In the genomic region with DNA sequence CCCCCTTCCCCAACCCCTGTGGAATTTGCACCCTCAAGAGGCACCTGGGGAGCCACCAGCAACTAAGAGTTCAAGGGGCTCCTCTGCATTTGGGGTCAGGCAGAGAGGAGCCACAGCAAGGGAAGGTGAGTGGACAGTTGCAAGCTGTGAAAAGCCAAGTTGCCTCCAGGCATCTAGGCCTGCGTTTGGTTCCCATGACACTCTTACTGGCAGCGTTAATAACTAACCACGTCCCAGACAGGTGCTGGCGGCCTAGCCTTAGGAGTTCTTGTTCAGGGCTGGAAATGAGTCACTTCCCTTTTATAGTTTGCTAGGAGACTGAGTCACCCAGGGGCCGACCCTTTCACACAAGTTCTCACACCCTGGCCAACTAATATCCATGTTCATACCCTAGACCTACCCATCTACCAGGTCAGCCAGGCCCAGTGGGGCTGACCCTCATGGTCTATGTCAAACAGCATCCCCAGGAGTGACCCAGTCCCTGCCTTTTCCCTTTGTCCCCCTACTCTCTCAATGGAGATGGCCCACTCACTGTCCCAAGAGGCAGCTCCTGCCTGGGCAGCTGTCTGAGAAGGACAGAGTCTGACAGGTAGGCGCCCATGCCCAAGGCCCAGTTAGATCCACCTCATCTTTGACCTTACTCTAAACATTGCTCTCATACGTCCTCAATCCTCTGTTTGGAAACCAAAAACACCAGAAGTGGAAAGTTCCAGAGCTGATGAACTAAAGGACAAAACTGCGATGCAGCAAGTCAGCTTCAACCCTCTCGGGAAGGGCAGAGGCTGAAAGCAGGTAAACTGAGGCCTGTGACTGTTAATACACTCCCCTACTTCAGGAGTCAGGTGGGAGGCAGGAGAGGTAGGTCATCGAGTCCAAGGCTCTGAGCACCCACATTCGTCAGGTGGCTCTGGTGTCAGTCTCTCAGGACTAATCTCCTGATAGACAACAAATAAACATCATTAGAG, we compare ENCODE assay signal across 1 cellular context.
TF ChIP-seq lines count a peak whose summit lies in the region.

No MANE protein-coding gene starts in this region.

TF ChIP-seq in HepG2, 621 proteins besides CTCF, POLR2A, EP300 and RAD21 (continued from another document and continues in another):
- TF ChIP-seq, protein P1, sequence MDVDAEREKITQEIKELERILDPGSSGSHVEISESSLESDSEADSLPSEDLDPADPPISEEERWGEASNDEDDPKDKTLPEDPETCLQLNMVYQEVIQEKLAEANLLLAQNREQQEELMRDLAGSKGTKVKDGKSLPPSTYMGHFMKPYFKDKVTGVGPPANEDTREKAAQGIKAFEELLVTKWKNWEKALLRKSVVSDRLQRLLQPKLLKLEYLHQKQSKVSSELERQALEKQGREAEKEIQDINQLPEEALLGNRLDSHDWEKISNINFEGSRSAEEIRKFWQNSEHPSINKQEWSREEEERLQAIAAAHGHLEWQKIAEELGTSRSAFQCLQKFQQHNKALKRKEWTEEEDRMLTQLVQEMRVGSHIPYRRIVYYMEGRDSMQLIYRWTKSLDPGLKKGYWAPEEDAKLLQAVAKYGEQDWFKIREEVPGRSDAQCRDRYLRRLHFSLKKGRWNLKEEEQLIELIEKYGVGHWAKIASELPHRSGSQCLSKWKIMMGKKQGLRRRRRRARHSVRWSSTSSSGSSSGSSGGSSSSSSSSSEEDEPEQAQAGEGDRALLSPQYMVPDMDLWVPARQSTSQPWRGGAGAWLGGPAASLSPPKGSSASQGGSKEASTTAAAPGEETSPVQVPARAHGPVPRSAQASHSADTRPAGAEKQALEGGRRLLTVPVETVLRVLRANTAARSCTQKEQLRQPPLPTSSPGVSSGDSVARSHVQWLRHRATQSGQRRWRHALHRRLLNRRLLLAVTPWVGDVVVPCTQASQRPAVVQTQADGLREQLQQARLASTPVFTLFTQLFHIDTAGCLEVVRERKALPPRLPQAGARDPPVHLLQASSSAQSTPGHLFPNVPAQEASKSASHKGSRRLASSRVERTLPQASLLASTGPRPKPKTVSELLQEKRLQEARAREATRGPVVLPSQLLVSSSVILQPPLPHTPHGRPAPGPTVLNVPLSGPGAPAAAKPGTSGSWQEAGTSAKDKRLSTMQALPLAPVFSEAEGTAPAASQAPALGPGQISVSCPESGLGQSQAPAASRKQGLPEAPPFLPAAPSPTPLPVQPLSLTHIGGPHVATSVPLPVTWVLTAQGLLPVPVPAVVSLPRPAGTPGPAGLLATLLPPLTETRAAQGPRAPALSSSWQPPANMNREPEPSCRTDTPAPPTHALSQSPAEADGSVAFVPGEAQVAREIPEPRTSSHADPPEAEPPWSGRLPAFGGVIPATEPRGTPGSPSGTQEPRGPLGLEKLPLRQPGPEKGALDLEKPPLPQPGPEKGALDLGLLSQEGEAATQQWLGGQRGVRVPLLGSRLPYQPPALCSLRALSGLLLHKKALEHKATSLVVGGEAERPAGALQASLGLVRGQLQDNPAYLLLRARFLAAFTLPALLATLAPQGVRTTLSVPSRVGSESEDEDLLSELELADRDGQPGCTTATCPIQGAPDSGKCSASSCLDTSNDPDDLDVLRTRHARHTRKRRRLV (CRISPR knock-in tag; IDR thresholded peaks at IDR 0.05), result 0 out of 2 replicates have a peak, but pooled peaks have one; percentile 75
- TF ChIP-seq MIER3 (CRISPR knock-in tag; IDR thresholded peaks at IDR 0.05; ENCODE audit: borderline replicate concordance), result peak; percentile 88; the same call in 1 of the 2 replicates
- TF ChIP-seq MED13 (CRISPR knock-in tag; IDR thresholded peaks at IDR 0.05), result peak; percentile 65
- TF ChIP-seq ZNF552 (CRISPR knock-in tag; IDR thresholded peaks at IDR 0.05; ENCODE audit: borderline replicate concordance), result no peak
- TF ChIP-seq, protein P2, sequence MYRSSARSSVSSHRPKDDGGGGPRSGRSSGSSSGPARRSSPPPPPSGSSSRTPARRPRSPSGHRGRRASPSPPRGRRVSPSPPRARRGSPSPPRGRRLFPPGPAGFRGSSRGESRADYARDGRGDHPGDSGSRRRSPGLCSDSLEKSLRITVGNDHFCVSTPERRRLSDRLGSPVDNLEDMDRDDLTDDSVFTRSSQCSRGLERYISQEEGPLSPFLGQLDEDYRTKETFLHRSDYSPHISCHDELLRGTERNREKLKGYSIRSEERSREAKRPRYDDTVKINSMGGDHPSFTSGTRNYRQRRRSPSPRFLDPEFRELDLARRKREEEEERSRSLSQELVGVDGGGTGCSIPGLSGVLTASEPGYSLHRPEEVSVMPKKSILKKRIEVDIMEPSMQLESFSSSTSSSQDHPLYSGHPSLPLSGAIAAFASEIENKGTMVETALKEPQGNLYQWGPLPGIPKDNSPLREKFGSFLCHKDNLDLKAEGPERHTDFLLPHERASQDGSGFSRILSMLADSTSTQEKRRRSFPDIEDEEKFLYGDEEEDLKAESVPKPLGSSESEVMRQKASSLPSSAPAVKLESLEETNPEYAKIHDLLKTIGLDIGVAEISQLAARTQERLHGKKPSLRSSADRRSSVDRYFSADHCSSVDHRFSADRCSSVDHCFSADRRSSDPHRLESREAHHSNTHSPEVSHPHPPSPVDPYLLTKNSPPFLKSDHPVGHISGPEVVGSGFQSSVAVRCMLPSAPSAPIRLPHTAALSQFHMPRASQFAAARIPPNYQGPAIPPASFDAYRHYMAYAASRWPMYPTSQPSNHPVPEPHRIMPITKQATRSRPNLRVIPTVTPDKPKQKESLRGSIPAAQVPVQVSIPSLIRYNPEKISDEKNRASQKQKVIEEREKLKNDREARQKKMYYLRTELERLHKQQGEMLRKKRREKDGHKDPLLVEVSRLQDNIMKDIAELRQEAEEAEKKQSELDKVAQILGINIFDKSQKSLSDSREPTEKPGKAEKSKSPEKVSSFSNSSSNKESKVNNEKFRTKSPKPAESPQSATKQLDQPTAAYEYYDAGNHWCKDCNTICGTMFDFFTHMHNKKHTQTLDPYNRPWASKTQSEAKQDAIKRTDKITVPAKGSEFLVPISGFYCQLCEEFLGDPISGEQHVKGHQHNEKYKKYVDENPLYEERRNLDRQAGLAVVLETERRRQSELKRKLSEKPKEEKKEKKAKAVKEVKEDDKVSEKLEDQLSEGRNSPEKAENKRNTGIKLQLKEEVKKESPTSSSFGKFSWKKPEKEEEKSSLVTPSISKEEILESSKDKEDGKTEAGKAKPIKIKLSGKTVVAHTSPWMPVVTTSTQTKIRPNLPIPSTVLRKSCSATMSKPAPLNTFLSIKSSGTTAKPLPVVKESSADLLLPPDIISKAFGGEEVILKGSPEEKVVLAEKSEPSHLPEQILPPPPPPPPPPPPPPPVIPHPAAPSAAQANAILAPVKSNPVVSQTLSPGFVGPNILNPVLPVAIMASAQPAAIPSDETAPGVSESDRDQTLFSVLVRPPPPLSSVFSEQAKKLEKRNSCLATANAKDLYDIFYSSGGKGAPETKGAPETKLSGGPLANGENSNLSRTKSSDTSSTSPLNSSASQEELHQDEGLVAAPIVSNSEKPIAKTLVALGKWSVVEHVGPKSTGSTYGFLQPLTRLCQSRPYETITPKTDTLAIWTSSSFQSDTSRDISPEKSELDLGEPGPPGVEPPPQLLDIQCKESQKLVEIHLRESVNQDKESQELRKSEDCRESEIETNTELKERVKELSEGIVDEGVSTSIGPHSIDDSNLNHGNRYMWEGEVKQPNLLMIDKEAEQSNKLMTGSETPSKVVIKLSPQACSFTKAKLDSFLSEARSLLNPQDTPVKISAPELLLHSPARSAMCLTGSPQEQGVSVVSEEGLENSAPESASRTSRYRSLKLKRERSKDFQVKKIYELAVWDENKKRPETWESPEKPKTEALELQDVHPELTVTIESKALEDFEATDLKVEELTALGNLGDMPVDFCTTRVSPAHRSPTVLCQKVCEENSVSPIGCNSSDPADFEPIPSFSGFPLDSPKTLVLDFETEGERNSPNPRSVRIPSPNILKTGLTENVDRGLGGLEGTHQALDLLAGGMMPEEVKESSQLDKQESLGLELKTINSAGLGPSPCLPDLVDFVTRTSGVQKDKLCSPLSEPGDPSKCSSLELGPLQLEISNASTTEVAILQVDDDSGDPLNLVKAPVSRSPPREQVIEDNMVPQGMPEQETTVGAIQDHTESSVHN (CRISPR knock-in tag; IDR thresholded peaks at IDR 0.05), result no peak; the same call in 1 of the 2 replicates
- peak; percentile 34 for TF ChIP-seq HNF4A (CRISPR knock-in tag; IDR thresholded peaks at IDR 0.05)
- TF ChIP-seq NR2F6 (IDR thresholded peaks at IDR 0.05), result peak; percentile 61
- peak; percentile 71 for TF ChIP-seq NR2F6 (CRISPR knock-in tag; IDR thresholded peaks at IDR 0.05)
- TF ChIP-seq SALL2 (CRISPR knock-in tag; IDR thresholded peaks at IDR 0.05), result peak; percentile 56; the same call in 1 of the 2 replicates
- TF ChIP-seq, protein P3, sequence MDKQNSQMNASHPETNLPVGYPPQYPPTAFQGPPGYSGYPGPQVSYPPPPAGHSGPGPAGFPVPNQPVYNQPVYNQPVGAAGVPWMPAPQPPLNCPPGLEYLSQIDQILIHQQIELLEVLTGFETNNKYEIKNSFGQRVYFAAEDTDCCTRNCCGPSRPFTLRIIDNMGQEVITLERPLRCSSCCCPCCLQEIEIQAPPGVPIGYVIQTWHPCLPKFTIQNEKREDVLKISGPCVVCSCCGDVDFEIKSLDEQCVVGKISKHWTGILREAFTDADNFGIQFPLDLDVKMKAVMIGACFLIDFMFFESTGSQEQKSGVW (CRISPR knock-in tag; IDR thresholded peaks at IDR 0.05; ENCODE audit: borderline replicate concordance), result no peak
- TF ChIP-seq GATAD2A (CRISPR knock-in tag; IDR thresholded peaks at IDR 0.05), result peak; percentile 96
- TF ChIP-seq, protein P4, sequence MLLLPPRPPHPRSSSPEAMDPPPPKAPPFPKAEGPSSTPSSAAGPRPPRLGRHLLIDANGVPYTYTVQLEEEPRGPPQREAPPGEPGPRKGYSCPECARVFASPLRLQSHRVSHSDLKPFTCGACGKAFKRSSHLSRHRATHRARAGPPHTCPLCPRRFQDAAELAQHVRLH (CRISPR knock-in tag; IDR thresholded peaks at IDR 0.05; ENCODE audit: borderline replicate concordance, low read depth), result 0 out of 2 replicates have a peak, but pooled peaks have one; percentile 23
- TF ChIP-seq, protein P5, sequence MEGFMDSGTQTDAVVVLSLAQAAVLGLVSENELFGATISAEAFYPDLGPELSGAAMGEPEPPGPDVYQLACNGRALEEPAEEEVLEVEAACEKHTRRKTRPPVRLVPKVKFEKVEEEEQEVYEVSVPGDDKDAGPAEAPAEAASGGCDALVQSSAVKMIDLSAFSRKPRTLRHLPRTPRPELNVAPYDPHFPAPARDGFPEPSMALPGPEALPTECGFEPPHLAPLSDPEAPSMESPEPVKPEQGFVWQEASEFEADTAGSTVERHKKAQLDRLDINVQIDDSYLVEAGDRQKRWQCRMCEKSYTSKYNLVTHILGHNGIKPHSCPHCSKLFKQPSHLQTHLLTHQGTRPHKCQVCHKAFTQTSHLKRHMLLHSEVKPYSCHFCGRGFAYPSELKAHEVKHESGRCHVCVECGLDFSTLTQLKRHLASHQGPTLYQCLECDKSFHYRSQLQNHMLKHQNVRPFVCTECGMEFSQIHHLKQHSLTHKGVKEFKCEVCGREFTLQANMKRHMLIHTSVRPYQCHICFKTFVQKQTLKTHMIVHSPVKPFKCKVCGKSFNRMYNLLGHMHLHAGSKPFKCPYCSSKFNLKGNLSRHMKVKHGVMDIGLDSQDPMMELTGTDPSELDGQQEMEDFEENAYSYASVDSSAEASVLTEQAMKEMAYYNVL (CRISPR knock-in tag; IDR thresholded peaks at IDR 0.05; ENCODE audit: borderline replicate concordance), result peak; percentile 84; the same call in 1 of the 2 replicates
- TF ChIP-seq ZNF879 (CRISPR knock-in tag; IDR thresholded peaks at IDR 0.05), result no peak
- no peak for TF ChIP-seq ATF1 (CRISPR knock-in tag; IDR thresholded peaks at IDR 0.05)
- TF ChIP-seq, protein P6, sequence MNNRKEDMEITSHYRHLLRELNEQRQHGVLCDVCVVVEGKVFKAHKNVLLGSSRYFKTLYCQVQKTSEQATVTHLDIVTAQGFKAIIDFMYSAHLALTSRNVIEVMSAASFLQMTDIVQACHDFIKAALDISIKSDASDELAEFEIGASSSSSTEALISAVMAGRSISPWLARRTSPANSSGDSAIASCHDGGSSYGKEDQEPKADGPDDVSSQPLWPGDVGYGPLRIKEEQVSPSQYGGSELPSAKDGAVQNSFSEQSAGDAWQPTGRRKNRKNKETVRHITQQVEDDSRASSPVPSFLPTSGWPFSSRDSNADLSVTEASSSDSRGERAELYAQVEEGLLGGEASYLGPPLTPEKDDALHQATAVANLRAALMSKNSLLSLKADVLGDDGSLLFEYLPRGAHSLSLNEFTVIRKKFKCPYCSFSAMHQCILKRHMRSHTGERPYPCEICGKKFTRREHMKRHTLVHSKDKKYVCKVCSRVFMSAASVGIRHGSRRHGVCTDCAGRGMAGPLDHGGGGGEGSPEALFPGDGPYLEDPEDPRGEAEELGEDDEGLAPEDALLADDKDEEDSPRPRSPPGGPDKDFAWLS (CRISPR knock-in tag; IDR thresholded peaks at IDR 0.05; ENCODE audit: borderline replicate concordance), result no peak
- TF ChIP-seq ZNF484 (CRISPR knock-in tag; IDR thresholded peaks at IDR 0.05; ENCODE audit: borderline replicate concordance, low read depth), result no peak
- no peak for TF ChIP-seq ZNF766 (CRISPR knock-in tag; IDR thresholded peaks at IDR 0.05; ENCODE audit: borderline replicate concordance)
- TF ChIP-seq BHLHE40 (IDR thresholded peaks at IDR 0.05; ENCODE audit: low read length), result peak; percentile 52; the same call in 1 of the 2 replicates
- TF ChIP-seq NFE2L2 (IDR thresholded peaks at IDR 0.05; ENCODE audit: low read length), result no peak
- TF ChIP-seq, protein P7, sequence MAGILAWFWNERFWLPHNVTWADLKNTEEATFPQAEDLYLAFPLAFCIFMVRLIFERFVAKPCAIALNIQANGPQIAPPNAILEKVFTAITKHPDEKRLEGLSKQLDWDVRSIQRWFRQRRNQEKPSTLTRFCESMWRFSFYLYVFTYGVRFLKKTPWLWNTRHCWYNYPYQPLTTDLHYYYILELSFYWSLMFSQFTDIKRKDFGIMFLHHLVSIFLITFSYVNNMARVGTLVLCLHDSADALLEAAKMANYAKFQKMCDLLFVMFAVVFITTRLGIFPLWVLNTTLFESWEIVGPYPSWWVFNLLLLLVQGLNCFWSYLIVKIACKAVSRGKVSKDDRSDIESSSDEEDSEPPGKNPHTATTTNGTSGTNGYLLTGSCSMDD (CRISPR knock-in tag; IDR thresholded peaks at IDR 0.05), result no peak
- TF ChIP-seq, protein P8, sequence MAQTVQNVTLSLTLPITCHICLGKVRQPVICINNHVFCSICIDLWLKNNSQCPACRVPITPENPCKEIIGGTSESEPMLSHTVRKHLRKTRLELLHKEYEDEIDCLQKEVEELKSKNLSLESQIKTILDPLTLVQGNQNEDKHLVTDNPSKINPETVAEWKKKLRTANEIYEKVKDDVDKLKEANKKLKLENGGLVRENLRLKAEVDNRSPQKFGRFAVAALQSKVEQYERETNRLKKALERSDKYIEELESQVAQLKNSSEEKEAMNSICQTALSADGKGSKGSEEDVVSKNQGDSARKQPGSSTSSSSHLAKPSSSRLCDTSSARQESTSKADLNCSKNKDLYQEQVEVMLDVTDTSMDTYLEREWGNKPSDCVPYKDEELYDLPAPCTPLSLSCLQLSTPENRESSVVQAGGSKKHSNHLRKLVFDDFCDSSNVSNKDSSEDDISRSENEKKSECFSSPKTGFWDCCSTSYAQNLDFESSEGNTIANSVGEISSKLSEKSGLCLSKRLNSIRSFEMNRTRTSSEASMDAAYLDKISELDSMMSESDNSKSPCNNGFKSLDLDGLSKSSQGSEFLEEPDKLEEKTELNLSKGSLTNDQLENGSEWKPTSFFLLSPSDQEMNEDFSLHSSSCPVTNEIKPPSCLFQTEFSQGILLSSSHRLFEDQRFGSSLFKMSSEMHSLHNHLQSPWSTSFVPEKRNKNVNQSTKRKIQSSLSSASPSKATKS (CRISPR knock-in tag; IDR thresholded peaks at IDR 0.05), result no peak
- TF ChIP-seq HDAC2 (CRISPR knock-in tag; IDR thresholded peaks at IDR 0.05), result peak; percentile 94
